ENCODE assay signal across 30 cellular contexts in the genomic region with DNA sequence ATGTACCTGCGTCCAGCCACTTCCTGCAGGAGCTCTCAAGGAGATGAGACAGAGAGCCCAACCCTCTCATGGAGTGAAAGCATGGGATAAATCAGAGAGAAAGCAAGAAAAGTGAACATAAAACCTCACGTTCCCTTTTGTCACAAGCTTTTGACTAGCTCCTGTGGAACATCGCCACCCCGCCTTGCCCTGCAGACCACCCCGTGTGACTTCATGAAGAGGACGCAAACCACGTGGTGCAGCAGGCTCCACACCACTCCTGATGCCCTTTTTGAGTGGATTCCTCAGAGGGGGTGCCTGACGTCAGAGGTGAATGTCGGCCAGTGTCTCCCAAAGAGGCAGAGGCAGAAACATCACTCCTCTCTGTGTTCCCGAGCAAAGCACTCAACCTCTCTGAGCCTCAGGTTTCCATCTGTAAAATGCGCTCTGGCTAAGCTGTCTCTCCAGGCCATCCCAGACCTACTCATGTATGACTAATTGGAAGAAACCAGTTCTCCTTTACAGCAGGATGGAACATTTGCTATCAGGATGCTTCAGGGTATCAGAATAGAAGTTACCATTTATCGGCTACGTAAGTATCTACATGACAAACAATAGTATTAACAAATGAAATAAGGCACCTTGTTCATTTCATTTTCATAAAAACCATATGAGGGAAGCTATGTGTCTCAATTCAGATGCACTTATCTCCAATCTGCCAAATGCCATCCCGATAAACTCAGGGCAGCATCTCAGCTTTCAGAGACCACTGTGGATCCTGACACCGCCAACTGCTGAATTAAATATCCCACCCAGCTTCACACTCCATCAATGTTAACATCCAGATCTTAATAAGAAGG. TPM values are rescaled to one million over a fixed set of nuclear protein-coding genes. Genes with fewer than 3 reads are reported as not detected.
DNase-seq lines count a peak whose midpoint lies in the region; ATAC-seq and TF ChIP-seq lines count a peak whose summit lies in the region.
"Had no signal": no experiment of that assay in that cellular context is flagged by ENCODE, and none has a peak within 500 bp of the region (broad histone marks: within the 10 kb centered on the region; RNA-seq: fewer than 3 reads in every experiment).

No MANE protein-coding gene starts in this region.

- no peaks in the 10 kb centered on the region for H3K36me3 ChIP-seq in SK-N-SH (replicated peaks in 1 of 2; ENCODE audit: control insufficient read depth in 1 of 2, insufficient read depth in 2 of 2, low read length in 1 of 2)
- H3K36me3 ChIP-seq: BLaER1, brain microvascular endothelial cell, heart left ventricle, left ventricle myocardium inferior, tibial nerve had no signal

- no peaks in the 10 kb centered on the region for H3K79me2 ChIP-seq in SK-N-SH (ENCODE audit: insufficient read depth)

- no peak for TF ChIP-seq CTCF in SK-N-SH (IDR thresholded peaks at IDR 0.05)

- DNase-seq in SK-N-SH, result peak; percentile 71
- no peak for DNase-seq in caudate nucleus (lab: John Stamatoyannopoulos, UW)
- DNase-seq in left lobe of liver (ENCODE audit: low spot score), result peak; percentile 14
- DNase-seq in ureter (ENCODE audit: low spot score), result peak; percentile 22
- no peak for DNase-seq in NCI-H146 treated with DMSO at 0.1 percent for 48 hours (lab: John Stamatoyannopoulos, UW; ENCODE audit: unreplicated experiment)
- no peak for DNase-seq in activated naive CD4-positive, alpha-beta T cell treated with anti-CD3 and anti-CD28 coated beads, Interleukin-2, amount 50 U/mL, for 16 hours
- DNase-seq: activated CD4-positive, alpha-beta T cell treated with anti-CD3 and anti-CD28 coated beads, Interleukin-2, amount 10 ng/mL, durations not matched to agents 24 days and 14 days; activated gamma-delta T cell treated with Interleukin-2 at 50 U/mL for 16 hours; activated T-cell treated with anti-CD3 and anti-CD28 coated beads for 4 hours; brain microvascular endothelial cell; COR-L47; cortex of kidney; left ventricle myocardium inferior; NCI-H1436; NCI-H2171; NCI-H524 treated with DMSO at 0.1 percent for 48 hours; stimulated activated naive B cell treated with anti-CD40 and anti-IgM and Interleukin-4, amounts not matched to agents 10 μg/mL and 1 μg/mL and 100 μg/mL, for 72 hours had no signal

- TF ChIP-seq EP300 in SK-N-SH (IDR thresholded peaks at IDR 0.05; ENCODE audit: borderline replicate concordance in 1 of 2, low read depth in 1 of 2, low read length in 1 of 2), result peak in 1 of 2 experiments; percentile 41; a peak in 1 of 4 replicates

- no peaks in the 10 kb centered on the region for H3F3A ChIP-seq in SK-N-SH (replicated peaks; ENCODE audit: insufficient read depth)

- CTCF ChIA-PET in SK-N-SH (lab: Yijun Ruan, JAX), result interaction anchor here (1.9 to 2.6 kb wide), 5 partner anchors 10 to 354 kb away, joined by 5 to 23 read pairs (median 10); no protein-coding TSS in a partner anchor

- H2AFZ ChIP-seq in SK-N-SH (ENCODE audit: low read depth), result no peak overlapping the region

- no peaks in the 10 kb centered on the region for H3K9me3 ChIP-seq in SK-N-SH
- H3K9me3 ChIP-seq: A549, BLaER1, heart left ventricle, left ventricle myocardium inferior, tibial nerve had no signal

- no peak overlapping the region for H3K9ac ChIP-seq in SK-N-SH
- H3K9ac ChIP-seq: BLaER1 had no signal

- 69% methylated on average over 15 of the region's 15 CpGs for WGBS in SK-N-SH (ENCODE audit: low lambda C conversion rate)

- no peaks in the 10 kb centered on the region for H3K27me3 ChIP-seq in SK-N-SH (ENCODE audit: insufficient read depth)
- H3K27me3 ChIP-seq: brain microvascular endothelial cell, tibial nerve had no signal

- no peak for ATAC-seq in SK-N-SH treated with all-trans-retinoic acid at 6 μM for 48 hours
- no peak for ATAC-seq in left lobe of liver
- ATAC-seq in GM19452 (IDR thresholded peaks at IDR 0.05; ENCODE audit: unreplicated experiment), result no peak
- ATAC-seq: A549; stimulated activated naive B cell treated with anti-CD40 and anti-IgM and Interleukin-4, amounts not matched to agents 10 μg/mL and 1 μg/mL and 100 μg/mL, for 72 hours had no signal

- no peaks in the 10 kb centered on the region for H3K9me2 ChIP-seq in SK-N-SH

- no peak overlapping the region for H3K4me2 ChIP-seq in SK-N-SH
- H3K4me2 ChIP-seq: A549 had no signal

- no peaks in the 10 kb centered on the region for H4K20me1 ChIP-seq in SK-N-SH (ENCODE audit: insufficient read depth)
- H4K20me1 ChIP-seq: BLaER1 had no signal

- H3K4me3 ChIP-seq in SK-N-SH (ENCODE audit: low read depth in 2 of 2, low read length in 1 of 2), result no peak overlapping the region
- H3K4me3 ChIP-seq: A549, BLaER1, heart left ventricle, left ventricle myocardium inferior, SK-N-MC, tibial nerve had no signal

- TF ChIP-seq RAD21 in SK-N-SH (IDR thresholded peaks at IDR 0.05; ENCODE audit: low read length), result no peak

- H3K27ac ChIP-seq in SK-N-SH (ENCODE audit: low read depth in 2 of 2, low read length in 1 of 2), result no peak overlapping the region
- H3K27ac ChIP-seq in caudate nucleus (ENCODE audit: low read depth, low read length), result peak overlapping the region; percentile 80
- H3K27ac ChIP-seq: A549, BLaER1, brain microvascular endothelial cell, heart left ventricle, left ventricle myocardium inferior, SK-N-MC, tibial nerve had no signal

- H3K4me1 ChIP-seq in SK-N-SH (ENCODE audit: control insufficient read depth in 1 of 2, insufficient read depth in 2 of 2, low read depth in 1 of 2, low read length in 1 of 2), result peaks cover 0 to 32% of the 10 kb centered on the region in 2 experiments; a peak in 2 of 4 replicates

- POLR2A ChIA-PET in SK-N-SH (lab: Yijun Ruan, JAX), result no interaction called here

TF ChIP-seq in SK-N-SH, 30 proteins besides CTCF, POLR2A, EP300 and RAD21:
- TF ChIP-seq RCOR1 (IDR thresholded peaks at IDR 0.05; ENCODE audit: low read length), result peak; percentile 77
- no peak for TF ChIP-seq ELF1 (IDR thresholded peaks at IDR 0.05)
- peak; percentile 74 for TF ChIP-seq GATA2 (CRISPR knock-in tag; IDR thresholded peaks at IDR 0.05)
- no peak for TF ChIP-seq POLR2AphosphoS5 (IDR thresholded peaks at IDR 0.05; ENCODE audit: low read depth, low read length)
- no peak for TF ChIP-seq GABPA (IDR thresholded peaks at IDR 0.05; ENCODE audit: low read depth)
TF ChIP-seq in SK-N-SH: peak in this region for 2.

TF ChIP-seq in SK-N-SH treated with all-trans-retinoic acid at 6 μM for 48 hours, 23 proteins besides CTCF, POLR2A, EP300 and RAD21:
- TF ChIP-seq ZNF565 (CRISPR knock-in tag; conservative IDR thresholded peaks at IDR 0.05; ENCODE audit: low read depth), result no peak
TF ChIP-seq in SK-N-SH treated with all-trans-retinoic acid at 6 μM for 48 hours: peak in this region for 0.

RNA-seq across cellular contexts. Expression of a gene that starts 5.3 kb away (rescaled TPM):
- polyA plus RNA-seq in SK-N-SH (2012; rRNA removed), result 0.59 and 0.81 TPM in 2 replicates
- polyA plus RNA-seq in SK-N-SH (2012; cell fraction: cytosol; rRNA removed), result 0.27 and 0.52 TPM in 2 replicates
- 0.48 and 0.52 TPM in 2 replicates for polyA plus RNA-seq in SK-N-SH (2012; cell fraction: nucleus; rRNA removed)
- total RNA-seq in left lobe of liver (0.08 TPM), ureter (1.8 TPM)
- total RNA-seq: activated CD4-positive, alpha-beta T cell treated with anti-CD3 and anti-CD28 coated beads, Interleukin-2, amount 10 ng/mL, durations not matched to agents 24 days and 14 days had no signal

RNA-seq across cellular contexts. Expression of a gene that starts 30.7 kb away (rescaled TPM):
- polyA plus RNA-seq in SK-N-SH (2012; rRNA removed), result not detected in 2 replicates
- not detected in 2 replicates for polyA plus RNA-seq in SK-N-SH (2012; cell fraction: cytosol; rRNA removed)
- polyA plus RNA-seq in SK-N-SH (2012; cell fraction: nucleus; rRNA removed), result not detected in 2 replicates
- not detected for total RNA-seq in left lobe of liver
- total RNA-seq in ureter, result not detected
- total RNA-seq: activated CD4-positive, alpha-beta T cell treated with anti-CD3 and anti-CD28 coated beads, Interleukin-2, amount 10 ng/mL, durations not matched to agents 24 days and 14 days; H4; heart left ventricle; left ventricle myocardium inferior; M059J; T-helper 2 cell treated with Interferon-gamma antibody and Interleukin-4, amounts not matched to agents 100 ng/mL and 5 ng/mL, for 36 hours; tibial nerve had no signal
- polyA plus RNA-seq: A549, adipose tissue, heart left ventricle, neural cell had no signal

RNA-seq across cellular contexts. Expression of a gene that starts 56.6 kb away (rescaled TPM):
- not detected in 2 replicates for polyA plus RNA-seq in SK-N-SH (2012; rRNA removed)
- not detected in 2 replicates for polyA plus RNA-seq in SK-N-SH (2012; cell fraction: cytosol; rRNA removed)
- not detected in 2 replicates for polyA plus RNA-seq in SK-N-SH (2012; cell fraction: nucleus; rRNA removed)
- total RNA-seq in left lobe of liver, result 7.2 TPM
- not detected for total RNA-seq in ureter
- total RNA-seq: activated CD4-positive, alpha-beta T cell treated with anti-CD3 and anti-CD28 coated beads, Interleukin-2, amount 10 ng/mL, durations not matched to agents 24 days and 14 days; H4; heart left ventricle; left ventricle myocardium inferior; M059J; progenitor cell of endocrine pancreas; T-helper 2 cell treated with Interferon-gamma antibody and Interleukin-4, amounts not matched to agents 100 ng/mL and 5 ng/mL, for 36 hours; tibial nerve had no signal
- polyA plus RNA-seq: A549, adipose tissue, heart left ventricle, neural cell had no signal

Comparison
In these comparisons a context has a peak if more than half of its experiments do, and no peak if none do; other contexts are left out.
1. DNase-seq: peak in SK-N-SH (single experiment), left lobe of liver (single experiment) and ureter (single experiment); none in caudate nucleus (0 of 61), NCI-H146 treated with DMSO at 0.1 percent for 48 hours (single experiment) and activated naive CD4-positive, alpha-beta T cell treated with anti-CD3 and anti-CD28 coated beads, Interleukin-2, amount 50 U/mL, for 16 hours (single experiment).